In the genomic region with DNA sequence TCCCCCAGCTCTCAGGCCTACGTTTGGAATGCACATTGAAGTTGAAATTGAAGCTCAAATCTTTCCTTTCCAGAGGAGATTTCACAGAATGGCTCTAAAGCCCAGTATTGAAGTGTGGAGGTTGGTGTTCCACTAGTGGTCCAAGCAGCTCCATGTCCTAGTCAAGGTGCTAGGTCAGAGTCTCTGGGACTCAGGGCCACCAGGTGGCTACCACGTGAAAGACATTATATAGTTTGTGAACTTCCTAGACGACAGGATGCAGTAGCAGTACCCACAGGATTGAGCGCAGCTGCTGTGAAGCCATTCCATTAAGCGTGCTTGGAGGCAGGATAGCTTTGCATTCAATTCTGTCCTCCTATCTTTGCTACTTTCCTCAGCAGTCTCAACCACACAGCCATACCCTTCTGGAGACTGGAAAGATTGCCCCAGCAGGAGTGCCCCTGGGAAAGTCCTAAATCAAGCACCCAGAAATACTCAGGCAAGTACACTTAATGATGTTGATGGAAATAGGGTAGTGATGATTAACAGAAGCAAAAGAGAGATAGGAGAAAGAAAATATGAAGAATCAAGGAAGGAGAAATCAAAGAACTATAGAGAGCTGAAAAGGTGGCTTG, we compare ENCODE assay signal across 16 cellular contexts. TPM values are rescaled to one million over a fixed set of nuclear protein-coding genes. Genes with fewer than 3 reads are reported as not detected.
DNase-seq lines count a peak whose midpoint lies in the region; ATAC-seq and TF ChIP-seq lines count a peak whose summit lies in the region.
"Had no signal": no experiment of that assay in that cellular context is flagged by ENCODE, and none has a peak within 500 bp of the region (broad histone marks: within the 10 kb centered on the region; RNA-seq: fewer than 3 reads in every experiment).

No MANE protein-coding gene starts in this region.

- H3K9ac ChIP-seq in BLaER1 (no peak overlapping the region), mesendoderm (ENCODE audit: low read length) (no peak overlapping the region)

- H3K9me3 ChIP-seq in BLaER1, result no peaks in the 10 kb centered on the region
- H3K9me3 ChIP-seq: SJSA1 had no signal

- H3K27me3 ChIP-seq in BLaER1, result peaks cover 19% of the 10 kb centered on the region
- no peaks in the 10 kb centered on the region for H3K27me3 ChIP-seq in mesendoderm (ENCODE audit: insufficient read depth, low read length, poor library complexity)

- no peak overlapping the region for H2AK5ac ChIP-seq in mesendoderm (ENCODE audit: low read length)

- no peaks in the 10 kb centered on the region for H3K79me1 ChIP-seq in mesendoderm (ENCODE audit: low read length)

- no peak overlapping the region for H4K5ac ChIP-seq in mesendoderm (ENCODE audit: low read length)

- ATAC-seq in esophagus mucosa, result no peak
- ATAC-seq: Panc1 had no signal

- H3K27ac ChIP-seq in BLaER1 (no peak overlapping the region), cingulate gyrus (ENCODE audit: low read depth, low read length) (peak overlapping the region; percentile 87), mesendoderm (ENCODE audit: low read depth, low read length) (no peak overlapping the region)
- H3K27ac ChIP-seq: SJSA1 had no signal

- H2BK5ac ChIP-seq in mesendoderm (ENCODE audit: low read length), result no peak overlapping the region

- no peak overlapping the region for H4K8ac ChIP-seq in mesendoderm (ENCODE audit: low read depth, low read length)

- DNase-seq in mesendoderm, result peak; percentile 20
- DNase-seq in middle frontal gyrus (ENCODE audit: extremely low spot score, low spot score), result no peak
- DNase-seq in inferior parietal cortex (ENCODE audit: extremely low spot score), result no peak
- no peak for DNase-seq in effector CD4-positive, alpha-beta T cell
- DNase-seq: DND-41, KG1, MV-4-11, NCI-H1694 treated with DMSO at 0.1 percent for 48 hours, NCI-H524 had no signal

- no peak overlapping the region for H3K18ac ChIP-seq in mesendoderm (ENCODE audit: low read length)

- no CpG with 5 or more reads among the region's 5 CpGs for WGBS in mesendoderm (ENCODE audit: extremely low coverage, insufficient coverage, low lambda C conversion rate)

- H3K4me3 ChIP-seq in BLaER1 (no peak overlapping the region), mesendoderm (ENCODE audit: low read length) (no peak overlapping the region)
- H3K4me3 ChIP-seq: SJSA1 had no signal

- no peak overlapping the region for H3K4ac ChIP-seq in mesendoderm (ENCODE audit: low read depth, low read length)

- H3K23ac ChIP-seq in mesendoderm (ENCODE audit: low read length), result no peak overlapping the region

- H2BK120ac ChIP-seq in mesendoderm (ENCODE audit: low read depth, low read length), result no peak overlapping the region

- peak; percentile 21; the same call in 1 of the 2 replicates for TF ChIP-seq RAD21 in Ishikawa (IDR thresholded peaks at IDR 0.05; ENCODE audit: low read depth)

- no peaks in the 10 kb centered on the region for H3K79me2 ChIP-seq in mesendoderm (ENCODE audit: control insufficient read depth, insufficient read depth, low read length)

- TF ChIP-seq EP300 in Ishikawa (IDR thresholded peaks at IDR 0.05; ENCODE audit: borderline replicate concordance), result no peak

- H2BK15ac ChIP-seq in mesendoderm (replicated peaks; ENCODE audit: low read depth), result no peak overlapping the region

- H4K20me1 ChIP-seq in BLaER1, result 0 out of 2 replicates have a peak, but pooled peaks cover under 1% of the 10 kb centered on the region

- H3K36me3 ChIP-seq in BLaER1, result no peaks in the 10 kb centered on the region
- H3K36me3 ChIP-seq in mesendoderm (ENCODE audit: control insufficient read depth, insufficient read depth, low read length), result no peaks in the 10 kb centered on the region
- H3K36me3 ChIP-seq: SJSA1 had no signal

- peaks cover 52% of the 10 kb centered on the region for H3K4me1 ChIP-seq in BLaER1
- H3K4me1 ChIP-seq in mesendoderm (ENCODE audit: control insufficient read depth, low read depth, low read length), result peaks cover 3% of the 10 kb centered on the region

- H3K56ac ChIP-seq in mesendoderm (ENCODE audit: low read length), result no peak overlapping the region

- H3K4me2 ChIP-seq in BLaER1 (peak overlapping the region; percentile 79; the same call in 1 of the 2 replicates), mesendoderm (ENCODE audit: low read length) (no peak overlapping the region)

TF ChIP-seq in Ishikawa, 13 proteins besides CTCF, POLR2A, EP300 and RAD21:
- TF ChIP-seq, protein P1, sequence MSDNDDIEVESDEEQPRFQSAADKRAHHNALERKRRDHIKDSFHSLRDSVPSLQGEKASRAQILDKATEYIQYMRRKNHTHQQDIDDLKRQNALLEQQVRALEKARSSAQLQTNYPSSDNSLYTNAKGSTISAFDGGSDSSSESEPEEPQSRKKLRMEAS (IDR thresholded peaks at IDR 0.05), result 0 out of 2 replicates have a peak, but pooled peaks have one; percentile 31
- TF ChIP-seq YY1 (IDR thresholded peaks at IDR 0.05; ENCODE audit: low read depth), result no peak
TF ChIP-seq in Ishikawa: peak in this region for 1.

RNA-seq across cellular contexts. Expression of a gene that starts 4.7 kb away (rescaled TPM):
- 3.0 TPM for polyA plus RNA-seq in mesendoderm (2013, experiment 1 of 2)
- 2.8 TPM for polyA plus RNA-seq in mesendoderm (2013, experiment 2 of 2)
- total RNA-seq in esophagus mucosa, result 42.6 TPM
- total RNA-seq: G401 had no signal
